2 cellular contexts compared by ENCODE assay signal in genomic region chr7:78197447-78197846, GRCh38.
TF ChIP-seq lines count a peak whose summit lies in the region.

No MANE protein-coding gene starts in this region.

TF ChIP-seq in HepG2, 621 proteins besides CTCF, POLR2A, EP300 and RAD21:
- TF ChIP-seq SMAD3 (CRISPR knock-in tag; IDR thresholded peaks at IDR 0.05) (no peak), ZMAT3 (CRISPR knock-in tag; conservative IDR thresholded peaks at IDR 0.05) (no peak), REL (CRISPR knock-in tag; conservative IDR thresholded peaks at IDR 0.05) (no peak), RORA (CRISPR knock-in tag; IDR thresholded peaks at IDR 0.05) (no peak), FOXO4 (CRISPR knock-in tag; conservative IDR thresholded peaks at IDR 0.05) (no peak), RBM39 (IDR thresholded peaks at IDR 0.05; ENCODE audit: low read depth, low read length, poor library complexity, severe bottlenecking) (no peak), NFE2L2 (IDR thresholded peaks at IDR 0.05; ENCODE audit: low read length) (no peak)

TF ChIP-seq in IMR-90, 13 proteins besides CTCF, POLR2A, EP300 and RAD21:
- TF ChIP-seq MAZ (IDR thresholded peaks at IDR 0.05; ENCODE audit: borderline replicate concordance, low read depth, low read length) (no peak), FOS (IDR thresholded peaks at IDR 0.05; ENCODE audit: low read depth, low read length) (no peak), CEBPB (IDR thresholded peaks at IDR 0.05; ENCODE audit: low read depth, low read length) (peak; percentile 78), USF2 (IDR thresholded peaks at IDR 0.05; ENCODE audit: low read depth, low read length) (no peak), SMC3 (IDR thresholded peaks at IDR 0.05; ENCODE audit: low read depth, low read length) (no peak), ELK1 (IDR thresholded peaks at IDR 0.05; ENCODE audit: borderline replicate concordance, low read depth, low read length) (no peak), RFX5 (IDR thresholded peaks at IDR 0.05; ENCODE audit: low read depth, low read length) (no peak), BHLHE40 (IDR thresholded peaks at IDR 0.05; ENCODE audit: low read depth, low read length) (no peak), MXI1 (IDR thresholded peaks at IDR 0.05; ENCODE audit: borderline replicate concordance, low read depth, low read length) (no peak), NFE2L2 (IDR thresholded peaks at IDR 0.05; ENCODE audit: low read depth, low read length) (no peak), MAFK (IDR thresholded peaks at IDR 0.05; ENCODE audit: low read depth, low read length) (peak; percentile 14; the same call in 1 of the 2 replicates), CHD1 (IDR thresholded peaks at IDR 0.05; ENCODE audit: low read depth, low read length) (no peak), RCOR1 (IDR thresholded peaks at IDR 0.05; ENCODE audit: insufficient replicate concordance, low read length) (no peak)
